Comparison of ENCODE assay signal across 8 cellular contexts in genomic region chr12:51391047-51391837, GRCh38. TPM values are rescaled to one million over a fixed set of nuclear protein-coding genes. Genes with fewer than 3 reads are reported as not detected.
A peak's percentile ranks its signal among the peaks of the same experiment; 100 is the strongest.
DNase-seq lines count a peak whose midpoint lies in the region; ATAC-seq and TF ChIP-seq lines count a peak whose summit lies in the region.

Gene GALNT6, minus strand, starts transcription at chr12:51391406. Its CDS starts 11,625 bp downstream, at chr12:51379781.

- in situ Hi-C loops in mammary epithelial cell (cut with MboI; ENCODE audit: low sequenced_read_pairs in 2 of 2), result no loop called here

- no peaks in the 10 kb centered on the region for H3K79me2 ChIP-seq in mammary epithelial cell (ENCODE audit: insufficient read depth, low read length)

- CTCF ChIA-PET in mammary epithelial cell (lab: Charles Lee; ENCODE audit: low non-redundant PET), result interaction anchor here (0.5 to 0.6 kb wide), 2 partner anchors 30 to 547 kb away, joined by 3 to 5 read pairs; no protein-coding TSS in a partner anchor

- no peak within 1 kb of the TSS for H3K9ac ChIP-seq in mammary epithelial cell (ENCODE audit: insufficient read depth, low read length)

- H3K4me2 ChIP-seq in mammary epithelial cell (ENCODE audit: insufficient read depth, low read depth, low read length), result peak within 1 kb of the TSS; percentile 92

- no peaks in the 10 kb centered on the region for H4K20me1 ChIP-seq in mammary epithelial cell (ENCODE audit: insufficient read depth, low read length)

- H3K4me1 ChIP-seq in mammary epithelial cell (ENCODE audit: insufficient read depth, low read length), result peaks cover 16% of the 10 kb centered on the region

- 31% methylated on average over 12 of the region's 57 CpGs for WGBS in mammary epithelial cell (ENCODE audit: low coverage, missing lambda C conversion rate)

- H3K4me3 ChIP-seq in LNCaP clone FGC (ENCODE audit: low read depth, low read length), result peak within 1 kb of the TSS; percentile 35
- peak within 1 kb of the TSS; percentile 51 to 52 (median 51) for H3K4me3 ChIP-seq in mammary epithelial cell (replicated peaks in 1 of 3; ENCODE audit: insufficient read depth in 1 of 3, low read depth in 2 of 3, low read length in 3 of 3)

- H3K9me3 ChIP-seq in mammary epithelial cell (replicated peaks; ENCODE audit: insufficient read depth, low read length), result no peaks in the 10 kb centered on the region

- peak; percentile 41 for ATAC-seq in GM21526 (IDR thresholded peaks at IDR 0.05; ENCODE audit: low FRiP score, unreplicated experiment)

- no peaks in the 10 kb centered on the region for H3K27me3 ChIP-seq in mammary epithelial cell (ENCODE audit: insufficient read depth, low read length)

- peak within 1 kb of the TSS; percentile 87 for H2AFZ ChIP-seq in mammary epithelial cell (ENCODE audit: low read depth, low read length)

- BruUV-seq in mammary epithelial cell (replicated peaks; lab: Mats Ljungman, UMichigan), result no TSS peak

- DNase-seq in CMK (ENCODE audit: low read depth) (peak; percentile 87), LNCaP clone FGC (ENCODE audit: low read depth) (no peak), mammary epithelial cell (peak; percentile 39), kidney tubule cell (ENCODE audit: low spot score) (peak; percentile 50), NCI-H1092 treated with DMSO at 0.1 percent for 48 hours (lab: John Stamatoyannopoulos, UW) (no peak)
- DNase-seq in stimulated activated CD4-positive, alpha-beta T cell treated with anti-CD3 and anti-CD28 coated beads, Interleukin-2, amount 100 ng/mL, for 48 hours, result peak; percentile 43 to 61

- dilution Hi-C loops in mammary epithelial cell (cut with HindIII; ENCODE audit: low sequenced_read_pairs), result no loop called here

- H3K36me3 ChIP-seq in mammary epithelial cell (ENCODE audit: insufficient read depth, low read length), result no peaks in the 10 kb centered on the region

- TF ChIP-seq CTCF in LNCaP clone FGC (IDR thresholded peaks at IDR 0.05; ENCODE audit: control insufficient read depth, extremely low read depth, insufficient read depth) (no peak), VCaP (conservative IDR thresholded peaks at IDR 0.05) (no peak), mammary epithelial cell (conservative IDR thresholded peaks at IDR 0.05 in 1 of 2, IDR thresholded peaks at IDR 0.05 in 1 of 2; ENCODE audit: extremely low read depth in 1 of 2, insufficient read depth in 1 of 2, low read depth in 1 of 2, low read length in 2 of 2) (no peak)

- peak within 1 kb of the TSS; percentile 49; the same call in 1 of the 2 replicates for H3K27ac ChIP-seq in VCaP
- no peak within 1 kb of the TSS for H3K27ac ChIP-seq in mammary epithelial cell (ENCODE audit: insufficient read depth, low read depth, low read length)

- intact Hi-C loops in mammary epithelial cell (cut with micrococcal nuclease), result no loop called here

RNA-seq across cellular contexts. Expression of gene GALNT6, which starts in this region (rescaled TPM):
- total RNA-seq in mammary epithelial cell, result 10 to 100 TPM in 1 of 2 donors, 1 to 10 TPM in 1; 4.4 to 13.5 TPM
- 4.1 TPM for polyA plus RNA-seq in mammary epithelial cell
- 5.2 TPM for polyA minus RNA-seq in mammary epithelial cell

Comparison
In these comparisons a context has a peak if more than half of its experiments do, and no peak if none do; other contexts are left out.
1. DNase-seq: peak in CMK (single experiment), mammary epithelial cell (single experiment), kidney tubule cell (single experiment) and stimulated activated CD4-positive, alpha-beta T cell treated with anti-CD3 and anti-CD28 coated beads, Interleukin-2, amount 100 ng/mL, for 48 hours (2 of 2); none in LNCaP clone FGC (single experiment) and NCI-H1092 treated with DMSO at 0.1 percent for 48 hours (single experiment).